Comparison of ENCODE assay signal across 9 cellular contexts in the genomic region with DNA sequence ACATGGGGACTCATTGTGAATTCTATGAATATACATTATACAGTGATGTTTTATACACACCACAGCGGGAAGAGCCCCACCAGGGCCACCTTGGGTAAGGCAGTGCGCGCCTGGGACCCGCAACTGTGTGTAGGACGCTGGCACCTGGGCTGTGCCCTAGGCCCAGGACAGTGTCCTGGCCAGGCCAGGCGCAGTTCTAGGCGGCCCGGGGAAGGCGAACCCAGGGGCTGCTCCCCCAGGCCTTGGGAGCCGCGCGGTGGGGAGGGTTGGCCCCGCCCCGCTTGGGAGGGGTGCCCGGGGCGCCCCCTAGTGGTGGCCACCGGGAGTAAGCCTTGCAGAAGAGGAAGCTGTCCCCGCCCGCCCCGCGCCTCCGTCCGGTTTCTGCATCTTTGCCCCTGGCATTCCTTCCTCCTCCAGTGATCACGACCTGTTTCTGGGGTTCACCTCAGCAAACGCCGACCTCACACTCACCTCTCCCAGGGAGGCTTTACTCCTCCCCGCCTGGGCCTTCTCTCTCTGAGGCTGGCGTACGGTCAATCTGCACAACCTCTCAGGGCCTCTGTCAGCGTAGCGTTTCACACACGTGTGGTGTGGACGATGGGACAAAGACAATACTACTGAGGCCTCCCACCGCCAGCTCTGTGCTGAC. TPM values are rescaled to one million over a fixed set of nuclear protein-coding genes. Genes with fewer than 3 reads are reported as not detected.
DNase-seq lines count a peak whose midpoint lies in the region; ATAC-seq and TF ChIP-seq lines count a peak whose summit lies in the region.
"Had no signal": no experiment of that assay in that cellular context is flagged by ENCODE, and none has a peak within 500 bp of the region (broad histone marks: within the 10 kb centered on the region; RNA-seq: fewer than 3 reads in every experiment).

No MANE protein-coding gene starts in this region.

- no peak overlapping the region for H2AFZ ChIP-seq in H9 (ENCODE audit: low read length)

- no peak overlapping the region for H3T11ph ChIP-seq in H9 (ENCODE audit: low read length)

- H2AK5ac ChIP-seq in H9 (ENCODE audit: insufficient read length, low read length): no peak overlapping the region

- peak overlapping the region; percentile 51 to 73 for H3K4me3 Mint-ChIP-seq in H9
- peak overlapping the region; percentile 43 for H3K4me3 Mint-ChIP-seq in central memory CD8-positive, alpha-beta T cell

- H3K27ac ChIP-seq in H9 (ENCODE audit: insufficient read length, low read depth, low read length) (no peak overlapping the region), left lung (peak overlapping the region in 1 of 2 donors; percentile 69)

- H3K4me3 ChIP-seq in left lung: peak overlapping the region in 1 of 2 donors; percentile 18

- peaks cover 12 to 23% of the 10 kb centered on the region in 2 experiments for H3K4me1 Mint-ChIP-seq in H9
- peaks cover 22% of the 10 kb centered on the region for H3K4me1 Mint-ChIP-seq in central memory CD8-positive, alpha-beta T cell

- H3K79me1 ChIP-seq in H9 (ENCODE audit: insufficient read depth, low read depth, low read length, poor library complexity, severe bottlenecking): no peaks in the 10 kb centered on the region

- H4K20me1 ChIP-seq in H9 (ENCODE audit: control insufficient read depth, insufficient read depth, insufficient read length): no peaks in the 10 kb centered on the region

- H2BK20ac ChIP-seq in H9 (ENCODE audit: low read depth, low read length, poor library complexity, severe bottlenecking): no peak overlapping the region

- H2BK12ac ChIP-seq in H9 (ENCODE audit: insufficient read length, low read depth, low read length): no peak overlapping the region

- H3K4ac ChIP-seq in H9 (ENCODE audit: low read depth, low read length): no peak overlapping the region

- H2BK15ac ChIP-seq in H9 (ENCODE audit: low read depth, low read length): no peak overlapping the region

- peak overlapping the region; percentile 51 for H3K4me2 ChIP-seq in H9 (ENCODE audit: insufficient read depth, insufficient read length, low read length)

- H3K18ac ChIP-seq in H9 (ENCODE audit: insufficient read length, low read depth, low read length): peak overlapping the region; percentile 47

- no peak overlapping the region for H2BK5ac ChIP-seq in H9 (ENCODE audit: insufficient read length, low read length)

- no peak overlapping the region for H3K56ac ChIP-seq in H9 (ENCODE audit: insufficient read length, low read depth, low read length)

- H4K91ac ChIP-seq in H9 (ENCODE audit: insufficient read length, low read depth, low read length): no peak overlapping the region

- 0 out of 2 replicates have a peak, but pooled peaks cover 4% of the 10 kb centered on the region for H3K27me3 Mint-ChIP-seq in H9 (ENCODE audit: low read depth)
- H3K27me3 Mint-ChIP-seq in central memory CD8-positive, alpha-beta T cell: no peaks in the 10 kb centered on the region

- no peak overlapping the region for H4K5ac ChIP-seq in H9 (ENCODE audit: insufficient read length, low read depth, low read length)

- H3K36me3 Mint-ChIP-seq in H9 (ENCODE audit: insufficient read depth in 1 of 3, low read depth in 3 of 3): no peaks in the 10 kb centered on the region
- H3K36me3 Mint-ChIP-seq in central memory CD8-positive, alpha-beta T cell (ENCODE audit: insufficient read depth): peaks cover 20% of the 10 kb centered on the region

- DNase-seq in EL (peak; percentile 64), H9 (peak; percentile 88), NCI-H1694 treated with DMSO at 0.1 percent for 48 hours (lab: John Stamatoyannopoulos, UW) (peak; percentile 15), left lung (peak; percentile 84 to 99)
- DNase-seq in activated CD4-positive, CD25-positive, alpha-beta regulatory T cell (lab: John Stamatoyannopoulos, UW): peak; percentile 68 to 79 (median 76)
- DNase-seq in central memory CD8-positive, alpha-beta T cell (ENCODE audit: low spot score in 2 of 2): peak; percentile 76 to 87
- DNase-seq in stimulated activated CD4-positive, alpha-beta T cell treated with anti-CD3 and anti-CD28 coated beads, Interleukin-2, amount 100 ng/mL, for 48 hours: peak; percentile 85 to 93

- WGBS in H9 (ENCODE audit: extremely low coverage, insufficient read length, low lambda C conversion rate): no CpG with 5 or more reads among the region's 34 CpGs

- peak; percentile 99 for TF ChIP-seq CTCF in H9 (conservative IDR thresholded peaks at IDR 0.05)
- TF ChIP-seq CTCF in left lung (IDR thresholded peaks at IDR 0.05): peak; percentile 97 to 100

- ATAC-seq in central memory CD8-positive, alpha-beta T cell (replicated peaks; ENCODE audit: extremely low read depth, poor library complexity, severe bottlenecking): peak; percentile 77
- peak; percentile 95 for ATAC-seq in left lung
- ATAC-seq in HG03469 (IDR thresholded peaks at IDR 0.05; ENCODE audit: unreplicated experiment): no peak

- H3K27me3 ChIP-seq in H9 (ENCODE audit: insufficient read depth, low read length) (no peaks in the 10 kb centered on the region), left lung (no peaks in the 10 kb centered on the region)

- H3K9ac ChIP-seq in H9 (ENCODE audit: extremely low read depth, insufficient read length, low read length): no peak overlapping the region

- no peaks in the 10 kb centered on the region for H3K79me2 ChIP-seq in H9 (ENCODE audit: insufficient read depth, low read length)

- intact Hi-C loops in left lung (cut with DNase I): no loop called here

- H3K4me1 ChIP-seq in H9 (ENCODE audit: insufficient read depth, low read length) (no peaks in the 10 kb centered on the region; the same call in 1 of the 2 replicates), left lung (peaks cover 0 to 50% of the 10 kb centered on the region in 2 donors)

- peaks cover 4% of the 10 kb centered on the region for H3K23me2 ChIP-seq in H9 (ENCODE audit: insufficient read length, low read depth, low read length, poor library complexity, severe bottlenecking)

- H3K9me3 ChIP-seq in H9 (ENCODE audit: control insufficient read depth, low read depth, low read length): no peaks in the 10 kb centered on the region
- H3K9me3 ChIP-seq in left lung: no peaks in the 10 kb centered on the region

- H3K9me3 Mint-ChIP-seq in H9: no peaks in the 10 kb centered on the region; a peak in 1 of 5 replicates
- no peaks in the 10 kb centered on the region for H3K9me3 Mint-ChIP-seq in central memory CD8-positive, alpha-beta T cell

- no peak overlapping the region for H3K23ac ChIP-seq in H9 (ENCODE audit: insufficient read length, low read depth, low read length)

- H2BK120ac ChIP-seq in H9 (ENCODE audit: low read depth, low read length, poor library complexity, severe bottlenecking): no peak overlapping the region

- no peak overlapping the region for H4K8ac ChIP-seq in H9 (replicated peaks; ENCODE audit: insufficient read length, low read depth, low read length)

- peak overlapping the region in 2 of 3 experiments; percentile 78 to 86; a peak in 3 of 7 replicates for H3K27ac Mint-ChIP-seq in H9
- H3K27ac Mint-ChIP-seq in central memory CD8-positive, alpha-beta T cell (ENCODE audit: low read depth): peak overlapping the region; percentile 41

- H3K14ac ChIP-seq in H9 (ENCODE audit: insufficient read depth, low read length): peak overlapping the region; percentile 44; the same call in 1 of the 2 replicates

- no peaks in the 10 kb centered on the region for H3K36me3 ChIP-seq in left lung

RNA-seq across cellular contexts. Expression of a gene that starts 9.5 kb away (rescaled TPM):
- total RNA-seq in H9 (2021): 29.1 and 31.0 TPM in 2 replicates
- 100 to 1,000 TPM in 1 of 2 donors, 10 to 100 TPM in 1; 73.0 to 153 TPM for total RNA-seq in left lung

RNA-seq across cellular contexts. Expression of a gene that starts 29.1 kb away (rescaled TPM):
- 21.3 and 22.1 TPM in 2 replicates for total RNA-seq in H9 (2021)
- 10 to 100 TPM; 21.9 to 23.5 TPM for total RNA-seq in left lung

RNA-seq across cellular contexts. Expression of a gene that starts 36.6 kb away (rescaled TPM):
- total RNA-seq in H9 (2021) (5.0 and 6.3 TPM in 2 replicates), left lung (10 to 100 TPM; 24.4 to 29.9 TPM)

RNA-seq across cellular contexts. Expression of a gene that starts 43.4 kb away (rescaled TPM):
- total RNA-seq in H9 (2021) (24.2 and 24.9 TPM in 2 replicates), left lung (10 to 100 TPM; 18.0 to 25.9 TPM)

RNA-seq across cellular contexts. Expression of a gene that starts 47.8 kb away (rescaled TPM):
- 1.3 and 2.1 TPM in 2 replicates for total RNA-seq in H9 (2021)
- total RNA-seq in left lung: not detected
- total RNA-seq: lower leg skin had no signal

Comparison
In these comparisons a context has a peak if more than half of its experiments do, and no peak if none do; other contexts are left out.
1. DNase-seq: peak in every context shown above with its lines; median percentile 92 in left lung; 89 in stimulated activated CD4-positive, alpha-beta T cell treated with anti-CD3 and anti-CD28 coated beads, Interleukin-2, amount 100 ng/mL, for 48 hours; 88 in H9; 82 in central memory CD8-positive, alpha-beta T cell; 76 in activated CD4-positive, CD25-positive, alpha-beta regulatory T cell; 64 in EL; 15 in NCI-H1694 treated with DMSO at 0.1 percent for 48 hours.